ENCODE assay signal across 20 cellular contexts in genomic region chr7:52838981-52839411, GRCh38.
DNase-seq lines count a peak whose midpoint lies in the region; ATAC-seq and TF ChIP-seq lines count a peak whose summit lies in the region.
"Had no signal": no experiment of that assay in that cellular context is flagged by ENCODE, and none has a peak within 500 bp of the region (broad histone marks: within the 10 kb centered on the region; RNA-seq: fewer than 3 reads in every experiment).

No MANE protein-coding gene starts in this region.

- CTCF ChIA-PET in CD8-positive, alpha-beta T cell (lab: Charles Lee), result interaction anchor here (0.6 kb wide), 1 partner anchor 111 kb away, joined by 3 read pairs; no protein-coding TSS in a partner anchor

- no peak for TF ChIP-seq POLR2A in gastrocnemius medialis (IDR thresholded peaks at IDR 0.05)

- no peak overlapping the region for H3K4me3 ChIP-seq in CD8-positive, alpha-beta T cell (ENCODE audit: low read depth, low read length)
- H3K4me3 ChIP-seq in foreskin fibroblast (ENCODE audit: low read depth in 1 of 2, low read length in 2 of 2), result no peak overlapping the region
- H3K4me3 ChIP-seq in gastrocnemius medialis, result no peak overlapping the region
- H3K4me3 ChIP-seq: left lung, pancreas, SJSA1, suprapubic skin had no signal

- H3K27ac Mint-ChIP-seq in CD8-positive, alpha-beta T cell, result no peak overlapping the region
- H3K27ac Mint-ChIP-seq: activated T-helper 1 cell treated with anti-CD3 and anti-CD28 coated beads, Interleukin-12 subunit alpha, Interleukin-12 subunit beta, Interleukin-2, Interleukin-4 antibody, amounts not matched to agents 30 ng/mL and 10 ng/mL and 1 ng/mL, durations not matched to agents 14 hours and 24 hours and 36 hours; IgD-negative memory B cell had no signal

- no peaks in the 10 kb centered on the region for H3K9me3 ChIP-seq in CD8-positive, alpha-beta T cell (ENCODE audit: low read length)
- H3K9me3 ChIP-seq in gastrocnemius medialis, result no peaks in the 10 kb centered on the region
- H3K9me3 ChIP-seq: left lung, pancreas had no signal

- no peak overlapping the region for H3K27ac ChIP-seq in CD8-positive, alpha-beta T cell (ENCODE audit: low read depth, low read length)
- no peak overlapping the region for H3K27ac ChIP-seq in gastrocnemius medialis
- H3K27ac ChIP-seq: left lung, pancreas, SJSA1, suprapubic skin had no signal

- no peaks in the 10 kb centered on the region for H3K36me3 Mint-ChIP-seq in CD8-positive, alpha-beta T cell
- H3K36me3 Mint-ChIP-seq: IgD-negative memory B cell had no signal

- peaks cover 20% of the 10 kb centered on the region for H3K9me3 Mint-ChIP-seq in CD8-positive, alpha-beta T cell

- no peaks in the 10 kb centered on the region for H3K4me1 ChIP-seq in CD8-positive, alpha-beta T cell (ENCODE audit: insufficient read depth, low read length)
- no peaks in the 10 kb centered on the region for H3K4me1 ChIP-seq in gastrocnemius medialis
- H3K4me1 ChIP-seq: left lung, pancreas, SJSA1, suprapubic skin had no signal

- no peaks in the 10 kb centered on the region for H3K27me3 Mint-ChIP-seq in CD8-positive, alpha-beta T cell (ENCODE audit: low read depth)
- H3K27me3 Mint-ChIP-seq: central memory CD8-positive, alpha-beta T cell; IgD-negative memory B cell had no signal

- H3K4me1 Mint-ChIP-seq in CD8-positive, alpha-beta T cell (ENCODE audit: low read depth), result no peaks in the 10 kb centered on the region
- H3K4me1 Mint-ChIP-seq: central memory CD8-positive, alpha-beta T cell had no signal

- H3K27me3 ChIP-seq in CD8-positive, alpha-beta T cell (ENCODE audit: insufficient read depth, low read length), result no peaks in the 10 kb centered on the region
- no peaks in the 10 kb centered on the region for H3K27me3 ChIP-seq in gastrocnemius medialis
- H3K27me3 ChIP-seq: left lung, pancreas, SJSA1, suprapubic skin had no signal

- POLR2A ChIA-PET in CD8-positive, alpha-beta T cell (lab: Charles Lee), result no interaction called here

- no peak for TF ChIP-seq CTCF in CD8-positive, alpha-beta T cell (IDR thresholded peaks at IDR 0.05)
- TF ChIP-seq CTCF in foreskin fibroblast (IDR thresholded peaks at IDR 0.05; ENCODE audit: low read depth, low read length) (no peak), gastrocnemius medialis (IDR thresholded peaks at IDR 0.05 in 4 of 5, conservative IDR thresholded peaks at IDR 0.05 in 1 of 5) (no peak)

- H3K4me3 Mint-ChIP-seq in CD8-positive, alpha-beta T cell, result no peak overlapping the region
- H3K4me3 Mint-ChIP-seq: activated T-helper 1 cell treated with anti-CD3 and anti-CD28 coated beads, Interleukin-12 subunit alpha, Interleukin-12 subunit beta, Interleukin-2, Interleukin-4 antibody, amounts not matched to agents 30 ng/mL and 10 ng/mL and 1 ng/mL, durations not matched to agents 14 hours and 24 hours and 36 hours; central memory CD8-positive, alpha-beta T cell had no signal

- in situ Hi-C loops in gastrocnemius medialis (cut with MboI; ENCODE audit: low sequenced_read_pairs in 4 of 4), result no loop called here

- intact Hi-C loops in left cardiac atrium (cut with DNase I), result no loop called here
- intact Hi-C loops in CD8-positive, alpha-beta T cell (cut with DNase I, micrococcal nuclease), result no loop called here
- intact Hi-C loops in gastrocnemius medialis (cut with DNase I; ENCODE audit: low total_unique reads), result no loop called here

- DNase-seq in HT1080 (ENCODE audit: low read depth) (peak; percentile 74), T1000 (lab: John Stamatoyannopoulos, UW) (peak; percentile 13), left cardiac atrium (no peak), pulmonary artery endothelial cell (ENCODE audit: low read depth, low spot score) (peak; percentile 36), NCI-H128 (lab: John Stamatoyannopoulos, UW; ENCODE audit: unreplicated experiment) (no peak), foreskin fibroblast (no peak), gastrocnemius medialis (no peak)
- no peak for DNase-seq in CD8-positive, alpha-beta T cell
- DNase-seq: AML-193, COR-L47, left lung, NCI-H2081 treated with DMSO at 0.1 percent for 48 hours, pancreas, small intestine had no signal

- ATAC-seq in left cardiac atrium (peak; percentile 76 to 91), gastrocnemius medialis (no peak)
- ATAC-seq in CD8-positive, alpha-beta T cell, result no peak
- ATAC-seq: activated CD4-positive, CD25-positive, alpha-beta regulatory T cell treated with anti-CD3 and anti-CD28 coated beads, Interleukin-2, amount 50 U/mL, for 24 hours; left lung had no signal

- no peaks in the 10 kb centered on the region for H3K36me3 ChIP-seq in CD8-positive, alpha-beta T cell (ENCODE audit: insufficient read depth, low read length)
- no peaks in the 10 kb centered on the region for H3K36me3 ChIP-seq in gastrocnemius medialis
- H3K36me3 ChIP-seq: left lung, pancreas, SJSA1, suprapubic skin had no signal

Comparison
In these comparisons a context has a peak if more than half of its experiments do, and no peak if none do; other contexts are left out.
1. DNase-seq: peak in HT1080 (single experiment), T1000 (single experiment) and pulmonary artery endothelial cell (single experiment); none in left cardiac atrium (single experiment), NCI-H128 (single experiment), CD8-positive, alpha-beta T cell (0 of 7), foreskin fibroblast (0 of 2) and gastrocnemius medialis (0 of 2).
2. ATAC-seq: peak in left cardiac atrium (2 of 2); none in CD8-positive, alpha-beta T cell (single experiment) and gastrocnemius medialis (0 of 2).